In genomic region chr11:59173964-59174663, GRCh38 we compare ENCODE assay signal across 1 cellular context.
TF ChIP-seq lines count a peak whose summit lies in the region.

No MANE protein-coding gene starts in this region.

TF ChIP-seq in HepG2, 621 proteins besides CTCF, POLR2A, EP300 and RAD21 (continued from another document):
- TF ChIP-seq, protein P1, sequence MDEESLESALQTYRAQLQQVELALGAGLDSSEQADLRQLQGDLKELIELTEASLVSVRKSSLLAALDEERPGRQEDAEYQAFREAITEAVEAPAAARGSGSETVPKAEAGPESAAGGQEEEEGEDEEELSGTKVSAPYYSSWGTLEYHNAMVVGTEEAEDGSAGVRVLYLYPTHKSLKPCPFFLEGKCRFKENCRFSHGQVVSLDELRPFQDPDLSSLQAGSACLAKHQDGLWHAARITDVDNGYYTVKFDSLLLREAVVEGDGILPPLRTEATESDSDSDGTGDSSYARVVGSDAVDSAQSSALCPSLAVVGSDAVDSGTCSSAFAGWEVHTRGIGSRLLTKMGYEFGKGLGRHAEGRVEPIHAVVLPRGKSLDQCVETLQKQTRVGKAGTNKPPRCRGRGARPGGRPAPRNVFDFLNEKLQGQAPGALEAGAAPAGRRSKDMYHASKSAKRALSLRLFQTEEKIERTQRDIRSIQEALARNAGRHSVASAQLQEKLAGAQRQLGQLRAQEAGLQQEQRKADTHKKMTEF (CRISPR knock-in tag; IDR thresholded peaks at IDR 0.05): no peak
- TF ChIP-seq GLI4 (CRISPR knock-in tag; IDR thresholded peaks at IDR 0.05; ENCODE audit: borderline replicate concordance): no peak
- TF ChIP-seq SNRNP70 (IDR thresholded peaks at IDR 0.05; ENCODE audit: low read depth, low read length): no peak
- TF ChIP-seq ZNF318 (CRISPR knock-in tag; IDR thresholded peaks at IDR 0.05): no peak
- peak in 1 of 2 experiments; percentile 74; a peak in 2 of 4 replicates for TF ChIP-seq KLF16 (CRISPR knock-in tag; IDR thresholded peaks at IDR 0.05)
- TF ChIP-seq ZNF564 (CRISPR knock-in tag; IDR thresholded peaks at IDR 0.05): no peak
- TF ChIP-seq PHF20 (CRISPR knock-in tag; IDR thresholded peaks at IDR 0.05): no peak
- no peak for TF ChIP-seq ARID2 (CRISPR knock-in tag; IDR thresholded peaks at IDR 0.05; ENCODE audit: borderline replicate concordance)
